ENCODE assay signal across 11 cellular contexts in the genomic region with DNA sequence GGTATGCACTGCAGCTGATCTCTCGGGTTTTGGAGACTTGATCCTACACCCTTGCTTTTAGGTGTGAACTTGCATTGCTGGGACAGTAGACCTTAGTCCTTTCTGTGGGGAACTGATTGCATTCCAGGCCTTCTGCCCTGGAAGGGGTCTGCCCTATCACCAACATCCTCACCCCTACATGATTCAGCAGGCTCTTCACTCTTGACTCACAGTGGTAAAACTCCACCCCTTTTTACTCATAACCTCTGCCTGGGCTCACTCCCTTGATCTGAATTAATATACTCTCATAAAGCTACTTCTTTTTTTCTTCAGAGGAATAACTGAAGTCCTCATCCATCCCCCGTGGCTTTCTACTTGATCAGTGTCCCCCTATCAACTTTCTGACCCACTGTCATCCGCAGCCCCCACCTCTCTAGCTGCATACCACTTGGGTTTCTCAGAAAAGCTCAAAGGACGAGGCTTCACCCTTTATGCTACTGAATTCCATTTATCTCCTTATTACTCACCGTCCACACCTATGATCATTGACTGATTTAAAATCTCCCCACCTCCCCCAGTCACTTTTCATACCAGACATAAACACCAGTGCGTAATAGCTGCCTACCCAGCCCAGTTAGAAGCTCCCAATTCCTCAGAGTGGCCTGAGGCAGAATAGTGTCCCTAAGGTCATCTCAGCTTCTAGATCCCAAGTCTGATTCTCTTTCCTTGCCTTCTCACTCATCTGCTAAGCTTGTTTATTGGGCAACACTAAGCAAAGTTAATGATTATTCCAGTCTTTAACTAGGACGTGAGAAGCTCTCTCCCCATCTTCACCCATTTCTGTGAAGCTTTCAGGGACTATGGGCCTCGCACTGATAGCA. TPM values are rescaled to one million over a fixed set of nuclear protein-coding genes. Genes with fewer than 3 reads are reported as not detected.
DNase-seq lines count a peak whose midpoint lies in the region; ATAC-seq, FAIRE-seq and TF ChIP-seq lines count a peak whose summit lies in the region.
"Had no signal": no experiment of that assay in that cellular context is flagged by ENCODE, and none has a peak within 500 bp of the region (broad histone marks: within the 10 kb centered on the region; RNA-seq: fewer than 3 reads in every experiment).

No MANE protein-coding gene starts in this region.

- DNase-seq in activated CD8-positive, alpha-beta memory T cell treated with anti-CD3 and anti-CD28 coated beads, Interleukin-2, amount 10 ng/mL, durations not matched to agents 7 days and 5 days, result no peak
- no peak for DNase-seq in activated CD8-positive, alpha-beta memory T cell treated with anti-CD3 and anti-CD28 coated beads for 24 hours
- DNase-seq in RKO (ENCODE audit: low spot score), result peak; percentile 56
- no peak for DNase-seq in endothelial cell of umbilical vein (ENCODE audit: low read depth, low spot score)
- peak; percentile 45 for DNase-seq in small intestine
- DNase-seq in COLO829 (ENCODE audit: low spot score), result no peak
- no peak for DNase-seq in NCI-H82 (lab: John Stamatoyannopoulos, UW)
- no peak for DNase-seq in NCI-H2107 treated with DMSO at 0.1 percent for 48 hours (lab: John Stamatoyannopoulos, UW; ENCODE audit: unreplicated experiment)
- DNase-seq: endodermal cell had no signal

- H3K27me3 Mint-ChIP-seq in activated CD8-positive, alpha-beta memory T cell treated with anti-CD3 and anti-CD28 coated beads, Interleukin-2, amount 10 ng/mL, durations not matched to agents 7 days and 5 days, result peaks cover under 1% of the 10 kb centered on the region

- peak; percentile 92 for ATAC-seq in activated CD8-positive, alpha-beta memory T cell treated with anti-CD3 and anti-CD28 coated beads, Interleukin-2, amount 10 ng/mL, durations not matched to agents 7 days and 5 days

- peaks cover 2% of the 10 kb centered on the region for H3K4me1 ChIP-seq in endothelial cell of umbilical vein (ENCODE audit: control insufficient read depth, extremely low read depth, insufficient read depth, low read length)
- no peaks in the 10 kb centered on the region for H3K4me1 ChIP-seq in small intestine (ENCODE audit: control insufficient read depth in 2 of 2, insufficient read depth in 1 of 2, low read depth in 1 of 2, low read length in 1 of 2)
- H3K4me1 ChIP-seq: HAP-1 had no signal

- H3K9ac ChIP-seq in endothelial cell of umbilical vein (replicated peaks; ENCODE audit: extremely low read depth, insufficient read depth, low read length), result no peak overlapping the region

- H3K9me3 ChIP-seq in endothelial cell of umbilical vein (replicated peaks; ENCODE audit: control insufficient read depth, insufficient read depth, low read length), result no peaks in the 10 kb centered on the region
- H3K9me3 ChIP-seq in small intestine (ENCODE audit: control insufficient read depth, low read depth), result no peaks in the 10 kb centered on the region
- H3K9me3 ChIP-seq: HAP-1 had no signal

- POLR2A ChIA-PET in endothelial cell of umbilical vein (lab: Charles Lee), result no interaction called here

- peak overlapping the region; percentile 55 for H2AFZ ChIP-seq in endothelial cell of umbilical vein (ENCODE audit: low read depth, low read length)

- H3K36me3 ChIP-seq in endothelial cell of umbilical vein (ENCODE audit: control insufficient read depth in 2 of 2, extremely low read depth in 1 of 2, insufficient read depth in 2 of 2, low read length in 2 of 2), result no peaks in the 10 kb centered on the region
- no peaks in the 10 kb centered on the region for H3K36me3 ChIP-seq in small intestine (ENCODE audit: control insufficient read depth in 2 of 2, insufficient read depth in 2 of 2, low read length in 2 of 2)
- H3K36me3 ChIP-seq: HAP-1 had no signal

- TF ChIP-seq CTCF in endothelial cell of umbilical vein (IDR thresholded peaks at IDR 0.05; ENCODE audit: extremely low read depth in 1 of 2, insufficient read depth in 1 of 2, low read depth in 1 of 2, low read length in 2 of 2), result no peak

- WGBS in small intestine, 3 donors, result 66 to 79% (median 71%) methylated on average over 8 of the region's 8 CpGs

- no peak for TF ChIP-seq POLR2A in endothelial cell of umbilical vein (IDR thresholded peaks at IDR 0.05; ENCODE audit: low read depth, low read length)

- BruUV-seq in endothelial cell of umbilical vein (replicated peaks; lab: Mats Ljungman, UMichigan), result no TSS peak

- H3K9me1 ChIP-seq in endothelial cell of umbilical vein (replicated peaks; ENCODE audit: control insufficient read depth, extremely low read depth, insufficient read depth, low read length), result no peaks in the 10 kb centered on the region

- H3K27me3 ChIP-seq in endothelial cell of umbilical vein (ENCODE audit: control insufficient read depth in 2 of 2, insufficient read depth in 2 of 2, low read length in 2 of 2), result no peaks in the 10 kb centered on the region
- H3K27me3 ChIP-seq in small intestine (ENCODE audit: control insufficient read depth in 2 of 2, insufficient read depth in 2 of 2, low read length in 2 of 2), result no peaks in the 10 kb centered on the region

- CTCF ChIA-PET in activated CD8-positive, alpha-beta memory T cell treated with anti-CD3 and anti-CD28 coated beads, Interleukin-2, amount 10 ng/mL, durations not matched to agents 7 days and 5 days (lab: Charles Lee), result interaction anchor here (1.2 kb wide), 1 partner anchor 23 kb away, joined by 3 read pairs; no protein-coding TSS in a partner anchor
- CTCF ChIA-PET in endothelial cell of umbilical vein (lab: Charles Lee), result interaction anchor here (0.8 to 2.0 kb wide), 8 partner anchors 9 to 431 kb away, joined by 3 to 5 read pairs (median 3); a partner anchor contains a TSS

- H4K20me1 ChIP-seq in endothelial cell of umbilical vein (replicated peaks; ENCODE audit: control insufficient read depth, extremely low read depth, insufficient read depth, low read length), result no peaks in the 10 kb centered on the region

- peaks cover 14% of the 10 kb centered on the region for H3K36me3 Mint-ChIP-seq in activated CD8-positive, alpha-beta memory T cell treated with anti-CD3 and anti-CD28 coated beads, Interleukin-2, amount 10 ng/mL, durations not matched to agents 7 days and 5 days

- peak overlapping the region; percentile 68 for H3K27ac Mint-ChIP-seq in activated CD8-positive, alpha-beta memory T cell treated with anti-CD3 and anti-CD28 coated beads, Interleukin-2, amount 10 ng/mL, durations not matched to agents 7 days and 5 days
- H3K27ac Mint-ChIP-seq: endodermal cell, IgD-negative memory B cell had no signal

- H3K4me2 ChIP-seq in endothelial cell of umbilical vein (ENCODE audit: insufficient read depth, low read length), result no peak overlapping the region

- H3K79me2 ChIP-seq in endothelial cell of umbilical vein (ENCODE audit: control insufficient read depth, insufficient read depth, low read length), result no peaks in the 10 kb centered on the region

- dilution Hi-C loops in endothelial cell of umbilical vein (cut with MboI; ENCODE audit: extremely low pct_ligation_motif_present, low sequenced_read_pairs), result no loop called here

- no peak overlapping the region for H3K4me3 ChIP-seq in endothelial cell of umbilical vein (replicated peaks in 1 of 3; ENCODE audit: insufficient read depth in 1 of 3, low read depth in 1 of 3, low read length in 3 of 3)
- H3K4me3 ChIP-seq in small intestine (ENCODE audit: low read depth in 1 of 2, low read length in 2 of 2), result no peak overlapping the region
- H3K4me3 ChIP-seq: HAP-1 had no signal

- peaks cover 43% of the 10 kb centered on the region for H3K4me1 Mint-ChIP-seq in activated CD8-positive, alpha-beta memory T cell treated with anti-CD3 and anti-CD28 coated beads, Interleukin-2, amount 10 ng/mL, durations not matched to agents 7 days and 5 days

- no peak overlapping the region for H3K27ac ChIP-seq in endothelial cell of umbilical vein (ENCODE audit: insufficient read depth, low read depth, low read length)
- H3K27ac ChIP-seq in small intestine (ENCODE audit: low read depth in 1 of 2, low read length in 1 of 2), result peak overlapping the region in 1 of 2 donors; percentile 14

- no peak overlapping the region for H3K4me3 Mint-ChIP-seq in activated CD8-positive, alpha-beta memory T cell treated with anti-CD3 and anti-CD28 coated beads, Interleukin-2, amount 10 ng/mL, durations not matched to agents 7 days and 5 days
- H3K4me3 Mint-ChIP-seq: endodermal cell, IgD-negative memory B cell had no signal

- FAIRE-seq in endothelial cell of umbilical vein (lab: Jason Lieb, UNC) (no peak), small intestine (lab: Jason Lieb, UNC) (no peak)

- intact Hi-C loops in endothelial cell of umbilical vein (cut with micrococcal nuclease), result loop anchor here (10.0 kb wide), 1 partner anchor 302 kb away; no protein-coding TSS in a partner anchor

- no peaks in the 10 kb centered on the region for H3K9me3 Mint-ChIP-seq in activated CD8-positive, alpha-beta memory T cell treated with anti-CD3 and anti-CD28 coated beads, Interleukin-2, amount 10 ng/mL, durations not matched to agents 7 days and 5 days (ENCODE audit: low read depth)
- H3K9me3 Mint-ChIP-seq: IgD-negative memory B cell had no signal

RNA-seq across cellular contexts. Expression of a gene that starts 6.9 kb away (rescaled TPM):
- 100 to 1,000 TPM in 1 of 2 experiments, 10 to 100 TPM in 1; 51.7 to 123 TPM for total RNA-seq in activated CD8-positive, alpha-beta memory T cell treated with anti-CD3 and anti-CD28 coated beads, Interleukin-2, amount 10 ng/mL, durations not matched to agents 7 days and 5 days
- total RNA-seq in endothelial cell of umbilical vein, result 22.0 and 32.9 TPM in 2 replicates
- polyA plus RNA-seq in endothelial cell of umbilical vein (11.6 and 15.8 TPM in 2 replicates), small intestine (10 to 100 TPM in 2 of 3 donors, 1 to 10 TPM in 1; 8.3 to 33.3 (median 16.8) TPM)
- 10.5 and 11.3 TPM in 2 replicates for polyA plus RNA-seq in endothelial cell of umbilical vein (2011; cell fraction: cytosol; rRNA removed)
- polyA plus RNA-seq in endothelial cell of umbilical vein (2011; cell fraction: nucleus; rRNA removed), result 101 and 117 TPM in 2 replicates
- 17.4 and 23.3 TPM in 2 replicates for polyA plus RNA-seq in endothelial cell of umbilical vein (2012)
- 31.4 and 45.4 TPM in 2 replicates for polyA minus RNA-seq in endothelial cell of umbilical vein
- 7.4 TPM for polyA minus RNA-seq in endothelial cell of umbilical vein (2011; cell fraction: cytosol; rRNA and poly(A)+ RNA removed)
- 110 and 125 TPM in 2 replicates for polyA minus RNA-seq in endothelial cell of umbilical vein (2011; cell fraction: nucleus; rRNA and poly(A)+ RNA removed)

RNA-seq across cellular contexts. Expression of a gene that starts 9.7 kb away (rescaled TPM):
- total RNA-seq in activated CD8-positive, alpha-beta memory T cell treated with anti-CD3 and anti-CD28 coated beads, Interleukin-2, amount 10 ng/mL, durations not matched to agents 7 days and 5 days, result 1 to 10 TPM; 1.5 to 3.7 TPM
- total RNA-seq in endothelial cell of umbilical vein, result 47.9 and 48.2 TPM in 2 replicates
- polyA plus RNA-seq in endothelial cell of umbilical vein (10.4 and 13.4 TPM in 2 replicates), small intestine (10 to 100 TPM; 33.0 to 58.9 (median 42.9) TPM)
- polyA plus RNA-seq in endothelial cell of umbilical vein (2011; cell fraction: cytosol; rRNA removed), result 19.2 and 21.1 TPM in 2 replicates
- 31.7 and 31.8 TPM in 2 replicates for polyA plus RNA-seq in endothelial cell of umbilical vein (2011; cell fraction: nucleus; rRNA removed)
- polyA plus RNA-seq in endothelial cell of umbilical vein (2012), result 20.3 and 44.2 TPM in 2 replicates
- 30.0 and 36.3 TPM in 2 replicates for polyA minus RNA-seq in endothelial cell of umbilical vein
- 47.9 TPM for polyA minus RNA-seq in endothelial cell of umbilical vein (2011; cell fraction: cytosol; rRNA and poly(A)+ RNA removed)
- 28.4 and 38.6 TPM in 2 replicates for polyA minus RNA-seq in endothelial cell of umbilical vein (2011; cell fraction: nucleus; rRNA and poly(A)+ RNA removed)

Comparison
In these comparisons a context has a peak if more than half of its experiments do, and no peak if none do; other contexts are left out.
1. DNase-seq: peak in RKO (single experiment) and small intestine (single experiment); none in activated CD8-positive, alpha-beta memory T cell treated with anti-CD3 and anti-CD28 coated beads, Interleukin-2, amount 10 ng/mL, durations not matched to agents 7 days and 5 days (single experiment), activated CD8-positive, alpha-beta memory T cell treated with anti-CD3 and anti-CD28 coated beads for 24 hours (single experiment), endothelial cell of umbilical vein (single experiment), COLO829 (single experiment), NCI-H82 (single experiment) and NCI-H2107 treated with DMSO at 0.1 percent for 48 hours (single experiment).
2. RNA of a gene that starts 9.7 kb away (total RNA-seq): 47.9 to 48.2 TPM in endothelial cell of umbilical vein; 1.5 to 3.7 TPM in activated CD8-positive, alpha-beta memory T cell treated with anti-CD3 and anti-CD28 coated beads, Interleukin-2, amount 10 ng/mL, durations not matched to agents 7 days and 5 days; every median in the first group is over 10 times any median in the second.